13 cellular contexts compared by ENCODE assay signal in genomic region chr3:18438586-18438985, GRCh38. TPM values are rescaled to one million over a fixed set of nuclear protein-coding genes. Genes with fewer than 3 reads are reported as not detected.
DNase-seq lines count a peak whose midpoint lies in the region; ATAC-seq and TF ChIP-seq lines count a peak whose summit lies in the region.
"Had no signal": no experiment of that assay in that cellular context is flagged by ENCODE, and none has a peak within 500 bp of the region (broad histone marks: within the 10 kb centered on the region; RNA-seq: fewer than 3 reads in every experiment).

No MANE protein-coding gene starts in this region.

- peak overlapping the region; percentile 89 for H3K27ac Mint-ChIP-seq in activated T-cell treated with anti-CD3 and anti-CD28 coated beads, Interleukin-2, amount 50 U/mL, for 24 hours
- peak overlapping the region; percentile 85 for H3K27ac Mint-ChIP-seq in memory B cell
- H3K27ac Mint-ChIP-seq: endodermal cell had no signal

- no peak for TF ChIP-seq CTCF in upper lobe of right lung (IDR thresholded peaks at IDR 0.05)
- TF ChIP-seq CTCF in BE2C (IDR thresholded peaks at IDR 0.05; ENCODE audit: low read depth, low read length), result no peak

- peak; percentile 94 for ATAC-seq in memory B cell (ENCODE audit: low read depth)
- no peak for ATAC-seq in upper lobe of right lung

- H3K4me1 ChIP-seq in upper lobe of right lung (peaks cover 6% of the 10 kb centered on the region), BE2C (no peaks in the 10 kb centered on the region)

- no peaks in the 10 kb centered on the region for H3K27me3 Mint-ChIP-seq in activated T-cell treated with anti-CD3 and anti-CD28 coated beads, Interleukin-2, amount 50 U/mL, for 24 hours
- H3K27me3 Mint-ChIP-seq in memory B cell, result peaks cover 5% of the 10 kb centered on the region

- DNase-seq in activated gamma-delta T cell treated with Interleukin-2 at 50 U/mL for 16 hours (peak; percentile 52), activated gamma-delta T cell (lab: John Stamatoyannopoulos, UW) (no peak), memory B cell (ENCODE audit: low spot score in 2 of 2) (no peak), upper lobe of right lung (peak; percentile 59), BE2C (no peak), cerebellum (ENCODE audit: low spot score) (no peak), HuH-7.5 (ENCODE audit: low spot score) (no peak)
- DNase-seq in activated T-cell treated with anti-CD3 and anti-CD28 coated beads, Interleukin-2, amount 50 U/mL, for 24 hours, result peak; percentile 63
- DNase-seq: ACHN, endodermal cell, hypothalamus, upper lobe of left lung had no signal

- H3K27ac ChIP-seq in upper lobe of right lung, result no peak overlapping the region
- H3K27ac ChIP-seq: upper lobe of left lung had no signal

- intact Hi-C loops in upper lobe of right lung (cut with DNase I), result no loop called here

- peaks cover 35% of the 10 kb centered on the region for H3K4me1 Mint-ChIP-seq in activated T-cell treated with anti-CD3 and anti-CD28 coated beads, Interleukin-2, amount 50 U/mL, for 24 hours (ENCODE audit: low read depth)
- H3K4me1 Mint-ChIP-seq in memory B cell, result peaks cover 7% of the 10 kb centered on the region

- H3K9me3 Mint-ChIP-seq in activated T-cell treated with anti-CD3 and anti-CD28 coated beads, Interleukin-2, amount 50 U/mL, for 24 hours, result no peaks in the 10 kb centered on the region
- no peaks in the 10 kb centered on the region for H3K9me3 Mint-ChIP-seq in memory B cell
- H3K9me3 Mint-ChIP-seq: endodermal cell had no signal

- peak overlapping the region; percentile 83 for H3K4me3 Mint-ChIP-seq in activated T-cell treated with anti-CD3 and anti-CD28 coated beads, Interleukin-2, amount 50 U/mL, for 24 hours
- H3K4me3 Mint-ChIP-seq in memory B cell, result peak overlapping the region; percentile 30
- H3K4me3 Mint-ChIP-seq: endodermal cell had no signal

- H3K9me3 ChIP-seq in upper lobe of right lung, result no peaks in the 10 kb centered on the region
- H3K9me3 ChIP-seq in BE2C, result no peaks in the 10 kb centered on the region
- H3K9me3 ChIP-seq: upper lobe of left lung had no signal

- H3K27me3 ChIP-seq in upper lobe of right lung, result peaks cover 22% of the 10 kb centered on the region
- H3K27me3 ChIP-seq in BE2C, result peaks cover 18% of the 10 kb centered on the region

- H3K4me3 ChIP-seq in upper lobe of right lung (no peak overlapping the region), BE2C (ENCODE audit: low read depth, low read length) (no peak overlapping the region)
- H3K4me3 ChIP-seq: smooth muscle cell, upper lobe of left lung had no signal

- H3K36me3 Mint-ChIP-seq in activated T-cell treated with anti-CD3 and anti-CD28 coated beads, Interleukin-2, amount 50 U/mL, for 24 hours (ENCODE audit: low read depth), result peaks cover 94% of the 10 kb centered on the region
- no peaks in the 10 kb centered on the region for H3K36me3 Mint-ChIP-seq in memory B cell

- no peaks in the 10 kb centered on the region for H3K36me3 ChIP-seq in upper lobe of right lung
- H3K36me3 ChIP-seq in BE2C, result no peaks in the 10 kb centered on the region
- H3K36me3 ChIP-seq: upper lobe of left lung had no signal

RNA-seq across cellular contexts. Expression of gene SATB1, which starts 13.4 kb away (rescaled TPM):
- total RNA-seq in upper lobe of right lung (28.4 TPM), cerebellum (77.8 TPM)
- polyA plus RNA-seq in BE2C (2012; ENCODE audit: insufficient read depth, insufficient read length, low read depth), result 3.2 TPM

Comparison
In these comparisons a context has a peak if more than half of its experiments do, and no peak if none do; other contexts are left out.
1. DNase-seq: peak in activated gamma-delta T cell treated with Interleukin-2 at 50 U/mL for 16 hours (single experiment), activated T-cell treated with anti-CD3 and anti-CD28 coated beads, Interleukin-2, amount 50 U/mL, for 24 hours (single experiment) and upper lobe of right lung (single experiment); none in activated gamma-delta T cell (single experiment), memory B cell (0 of 2), BE2C (single experiment), cerebellum (single experiment) and HuH-7.5 (single experiment).